In genomic region chr17:76997981-76998531, GRCh38 we compare ENCODE assay signal across 8 cellular contexts.
DNase-seq lines count a peak whose midpoint lies in the region; ATAC-seq, FAIRE-seq and TF ChIP-seq lines count a peak whose summit lies in the region.

No MANE protein-coding gene starts in this region.

- CTCF ChIA-PET in CD4-positive, alpha-beta T cell (lab: Charles Lee): interaction anchor here (1.0 kb wide), 1 partner anchor 58 kb away, joined by 3 read pairs; no protein-coding TSS in a partner anchor

- no peaks in the 10 kb centered on the region for H3K27me3 ChIP-seq in CD4-positive, alpha-beta T cell (ENCODE audit: control insufficient read depth, insufficient read depth, low read length)
- peaks cover 0 to 51% of the 10 kb centered on the region in 2 donors for H3K27me3 ChIP-seq in tibial nerve

- no peaks in the 10 kb centered on the region for H3K36me3 Mint-ChIP-seq in CD4-positive, alpha-beta T cell (ENCODE audit: low read depth)
- H3K36me3 Mint-ChIP-seq in T-helper 2 cell treated with Interferon-gamma antibody and Interleukin-4, amounts not matched to agents 5 μg/mL and 100 μg/mL, for 36 hours (ENCODE audit: low read depth): peaks cover 3% of the 10 kb centered on the region
- peaks cover 6% of the 10 kb centered on the region for H3K36me3 Mint-ChIP-seq in effector memory CD8-positive, alpha-beta T cell (ENCODE audit: insufficient read depth)
- H3K36me3 Mint-ChIP-seq in glutamatergic neuron (ENCODE audit: unreplicated experiment): no peaks in the 10 kb centered on the region

- no peak for TF ChIP-seq POLR2A in tibial nerve (IDR thresholded peaks at IDR 0.05)

- H3K4me1 Mint-ChIP-seq in CD4-positive, alpha-beta T cell (ENCODE audit: low read depth): peaks cover 59% of the 10 kb centered on the region
- H3K4me1 Mint-ChIP-seq in T-helper 2 cell treated with Interferon-gamma antibody and Interleukin-4, amounts not matched to agents 5 μg/mL and 100 μg/mL, for 36 hours (ENCODE audit: low read depth): peaks cover 48% of the 10 kb centered on the region
- peaks cover 23 to 32% of the 10 kb centered on the region in 2 donors for H3K4me1 Mint-ChIP-seq in effector memory CD8-positive, alpha-beta T cell (ENCODE audit: low read depth in 2 of 2)
- peaks cover 7% of the 10 kb centered on the region for H3K4me1 Mint-ChIP-seq in glutamatergic neuron (ENCODE audit: low read depth, unreplicated experiment)

- H3K27me3 Mint-ChIP-seq in CD4-positive, alpha-beta T cell: no peaks in the 10 kb centered on the region
- H3K27me3 Mint-ChIP-seq in T-helper 2 cell treated with Interferon-gamma antibody and Interleukin-4, amounts not matched to agents 5 μg/mL and 100 μg/mL, for 36 hours (ENCODE audit: low read depth): no peaks in the 10 kb centered on the region
- no peaks in the 10 kb centered on the region for H3K27me3 Mint-ChIP-seq in effector memory CD8-positive, alpha-beta T cell
- H3K27me3 Mint-ChIP-seq in glutamatergic neuron (ENCODE audit: unreplicated experiment): peaks cover 2% of the 10 kb centered on the region

- H3K27ac ChIP-seq in CD4-positive, alpha-beta T cell (ENCODE audit: low read depth, low read length): peak overlapping the region; percentile 73
- no peak overlapping the region for H3K27ac ChIP-seq in tibial nerve

- peak overlapping the region; percentile 86 for H3K27ac Mint-ChIP-seq in CD4-positive, alpha-beta T cell
- peak overlapping the region; percentile 94 for H3K27ac Mint-ChIP-seq in T-helper 2 cell treated with Interferon-gamma antibody and Interleukin-4, amounts not matched to agents 5 μg/mL and 100 μg/mL, for 36 hours
- peak overlapping the region; percentile 89 to 95 for H3K27ac Mint-ChIP-seq in effector memory CD8-positive, alpha-beta T cell
- no peak overlapping the region for H3K27ac Mint-ChIP-seq in glutamatergic neuron (ENCODE audit: unreplicated experiment)

- POLR2A ChIA-PET in CD4-positive, alpha-beta T cell (lab: Charles Lee): interaction anchor here (0.6 to 4.9 kb wide), 11 partner anchors 8 to 262 kb away, joined by 3 to 25 read pairs (median 3); no protein-coding TSS in a partner anchor

- TF ChIP-seq EP300 in tibial nerve (IDR thresholded peaks at IDR 0.05): no peak

- ATAC-seq in CD4-positive, alpha-beta T cell (ENCODE audit: poor library complexity): peak; percentile 91
- peak; percentile 69 for ATAC-seq in HG02610 (IDR thresholded peaks at IDR 0.05; ENCODE audit: unreplicated experiment)
- ATAC-seq in effector memory CD8-positive, alpha-beta T cell (replicated peaks): peak; percentile 93
- no peak for ATAC-seq in GM19455 (IDR thresholded peaks at IDR 0.05; ENCODE audit: unreplicated experiment)

- no peak overlapping the region for H3K4me3 ChIP-seq in tibial nerve

- H3K4me1 ChIP-seq in tibial nerve: peaks cover 0 to 5% (median 0%) of the 10 kb centered on the region in 4 donors

- no peaks in the 10 kb centered on the region for H3K9me3 ChIP-seq in CD4-positive, alpha-beta T cell (ENCODE audit: control insufficient read depth, low read length)
- H3K9me3 ChIP-seq in tibial nerve: no peaks in the 10 kb centered on the region

- peak; percentile 33 to 72 (median 39) for DNase-seq in CD4-positive, alpha-beta T cell
- peak; percentile 74 for DNase-seq in T-helper 2 cell treated with Interferon-gamma antibody and Interleukin-4, amounts not matched to agents 5 μg/mL and 100 μg/mL, for 36 hours (ENCODE audit: low spot score)
- peak; percentile 56 to 57 (median 57) for DNase-seq in effector memory CD8-positive, alpha-beta T cell
- DNase-seq in frontal cortex (ENCODE audit: low spot score in 2 of 2) (no peak), glutamatergic neuron (no peak), tibial nerve (ENCODE audit: low spot score in 2 of 2) (no peak)

- intact Hi-C loops in CD4-positive, alpha-beta T cell (cut with DNase I, micrococcal nuclease): loop anchor here in 1 of 2 experiments (1.0 to 2.0 kb wide), 2 partner anchors 15 to 29 kb away; no protein-coding TSS in a partner anchor

- WGBS in tibial nerve, 2 donors: 48 to 66% methylated on average over 16 of the region's 16 CpGs

- H3K9me3 Mint-ChIP-seq in CD4-positive, alpha-beta T cell: no peaks in the 10 kb centered on the region
- no peaks in the 10 kb centered on the region for H3K9me3 Mint-ChIP-seq in T-helper 2 cell treated with Interferon-gamma antibody and Interleukin-4, amounts not matched to agents 5 μg/mL and 100 μg/mL, for 36 hours
- no peaks in the 10 kb centered on the region for H3K9me3 Mint-ChIP-seq in effector memory CD8-positive, alpha-beta T cell
- H3K9me3 Mint-ChIP-seq in glutamatergic neuron (ENCODE audit: unreplicated experiment): peaks cover 4% of the 10 kb centered on the region

- no peak for TF ChIP-seq CTCF in CD4-positive, alpha-beta T cell (IDR thresholded peaks at IDR 0.05)
- TF ChIP-seq CTCF in glutamatergic neuron (IDR thresholded peaks at IDR 0.05; ENCODE audit: partially characterized antibody, unreplicated experiment): no peak
- TF ChIP-seq CTCF in tibial nerve (IDR thresholded peaks at IDR 0.05): no peak

- peak overlapping the region; percentile 42 for H3K4me3 Mint-ChIP-seq in CD4-positive, alpha-beta T cell
- peak overlapping the region; percentile 75 for H3K4me3 Mint-ChIP-seq in T-helper 2 cell treated with Interferon-gamma antibody and Interleukin-4, amounts not matched to agents 5 μg/mL and 100 μg/mL, for 36 hours
- H3K4me3 Mint-ChIP-seq in effector memory CD8-positive, alpha-beta T cell: peak overlapping the region; percentile 61 to 75
- no peak overlapping the region for H3K4me3 Mint-ChIP-seq in glutamatergic neuron (ENCODE audit: unreplicated experiment)

- FAIRE-seq in frontal cortex (lab: Jason Lieb, UNC): no peak

- H3K36me3 ChIP-seq in tibial nerve: no peaks in the 10 kb centered on the region

Comparison
In these comparisons a context has a peak if more than half of its experiments do, and no peak if none do; other contexts are left out.
1. DNase-seq: peak in CD4-positive, alpha-beta T cell (10 of 10), T-helper 2 cell treated with Interferon-gamma antibody and Interleukin-4, amounts not matched to agents 5 μg/mL and 100 μg/mL, for 36 hours (single experiment) and effector memory CD8-positive, alpha-beta T cell (3 of 3); none in frontal cortex (0 of 2), glutamatergic neuron (single experiment) and tibial nerve (0 of 2).